Comparison of ENCODE assay signal across 24 cellular contexts in the genomic region with DNA sequence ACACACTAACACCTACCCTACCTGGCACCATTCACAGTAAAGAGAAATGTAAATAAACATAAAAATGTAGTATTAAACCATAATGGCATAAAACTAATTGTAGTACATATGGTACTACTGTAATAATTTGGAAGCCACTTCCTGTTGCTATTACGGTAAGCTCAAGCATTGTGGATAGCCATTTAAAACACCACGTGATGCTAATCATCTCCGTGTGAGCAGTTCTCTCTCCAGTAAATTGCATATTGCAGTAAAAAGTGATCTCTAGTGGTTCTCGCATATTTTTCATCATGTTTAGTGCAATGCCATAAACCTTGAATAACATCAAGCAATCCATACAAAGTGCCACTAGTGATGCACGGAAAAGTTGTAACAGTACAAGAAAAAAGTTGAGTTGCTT.
"Had no signal": no experiment of that assay in that cellular context is flagged by ENCODE, and none has a peak within 500 bp of the region (broad histone marks: within the 10 kb centered on the region; RNA-seq: fewer than 3 reads in every experiment).

No MANE protein-coding gene starts in this region.

- H3K4me3 ChIP-seq: esophagus muscularis mucosa, gastrocnemius medialis, heart right ventricle, left ventricle myocardium inferior, lower lobe of right lung, pancreas, stomach, thoracic aorta, transverse colon had no signal

- ATAC-seq: effector memory CD8-positive, alpha-beta T cell; gastrocnemius medialis; heart right ventricle; lower lobe of right lung; pancreas; right cardiac atrium had no signal

- H3K9me3 ChIP-seq: esophagus muscularis mucosa, gastrocnemius medialis, heart right ventricle, lower lobe of right lung, pancreas, stomach, thoracic aorta, transverse colon had no signal

- H3K4me3 Mint-ChIP-seq: dendritic cell treated with granulocyte-macrophage colony-stimulating factor and Interleukin-4, amounts not matched to agents 40 ng/mL and 50 ng/mL, for 4 days; effector memory CD8-positive, alpha-beta T cell; immature natural killer cell; memory B cell; mesothelial cell of epicardium; naive B cell; nephron had no signal

- H3K4me1 Mint-ChIP-seq: immature natural killer cell, memory B cell, naive B cell, nephron had no signal

- DNase-seq: effector memory CD8-positive, alpha-beta T cell; gastrocnemius medialis; heart right ventricle; immature natural killer cell; left ventricle myocardium inferior; lower lobe of right lung; naive B cell; occipital lobe; pancreas; right cardiac atrium; small intestine; stimulated activated CD4-positive, alpha-beta T cell treated with anti-CD3 and anti-CD28 coated beads, Interleukin-12 subunit alpha, Interleukin-12 subunit beta, amount 100 ng/mL, for 4 hours; stimulated activated naive CD4-positive, alpha-beta T cell; stomach; substantia nigra; transverse colon had no signal

- H3K27me3 ChIP-seq: esophagus muscularis mucosa, gastrocnemius medialis, heart right ventricle, pancreas, stomach, transverse colon had no signal

- H3K9me3 Mint-ChIP-seq: dendritic cell treated with granulocyte-macrophage colony-stimulating factor and Interleukin-4, amounts not matched to agents 40 ng/mL and 50 ng/mL, for 4 days; nephron had no signal

- H3K27ac Mint-ChIP-seq: dendritic cell treated with granulocyte-macrophage colony-stimulating factor and Interleukin-4, amounts not matched to agents 40 ng/mL and 50 ng/mL, for 4 days; effector memory CD8-positive, alpha-beta T cell; immature natural killer cell; memory B cell; mesothelial cell of epicardium; naive B cell; nephron; progenitor cell of endocrine pancreas had no signal

- H3K4me1 ChIP-seq: esophagus muscularis mucosa, gastrocnemius medialis, heart right ventricle, left ventricle myocardium inferior, lower lobe of right lung, pancreas, stomach had no signal

- H3K27ac ChIP-seq: epithelial cell of prostate, esophagus muscularis mucosa, gastrocnemius medialis, heart right ventricle, left ventricle myocardium inferior, lower lobe of right lung, pancreas, stomach, thoracic aorta had no signal

- H3K36me3 Mint-ChIP-seq: immature natural killer cell, memory B cell, mesothelial cell of epicardium, naive B cell had no signal

- H3K27me3 Mint-ChIP-seq: dendritic cell treated with granulocyte-macrophage colony-stimulating factor and Interleukin-4, amounts not matched to agents 40 ng/mL and 50 ng/mL, for 4 days; effector memory CD8-positive, alpha-beta T cell; memory B cell; naive B cell; progenitor cell of endocrine pancreas had no signal

- H3K36me3 ChIP-seq: esophagus muscularis mucosa, gastrocnemius medialis, heart right ventricle, left ventricle myocardium inferior, lower lobe of right lung, stomach, thoracic aorta had no signal
